1 cellular context compared by ENCODE assay signal in the genomic region with DNA sequence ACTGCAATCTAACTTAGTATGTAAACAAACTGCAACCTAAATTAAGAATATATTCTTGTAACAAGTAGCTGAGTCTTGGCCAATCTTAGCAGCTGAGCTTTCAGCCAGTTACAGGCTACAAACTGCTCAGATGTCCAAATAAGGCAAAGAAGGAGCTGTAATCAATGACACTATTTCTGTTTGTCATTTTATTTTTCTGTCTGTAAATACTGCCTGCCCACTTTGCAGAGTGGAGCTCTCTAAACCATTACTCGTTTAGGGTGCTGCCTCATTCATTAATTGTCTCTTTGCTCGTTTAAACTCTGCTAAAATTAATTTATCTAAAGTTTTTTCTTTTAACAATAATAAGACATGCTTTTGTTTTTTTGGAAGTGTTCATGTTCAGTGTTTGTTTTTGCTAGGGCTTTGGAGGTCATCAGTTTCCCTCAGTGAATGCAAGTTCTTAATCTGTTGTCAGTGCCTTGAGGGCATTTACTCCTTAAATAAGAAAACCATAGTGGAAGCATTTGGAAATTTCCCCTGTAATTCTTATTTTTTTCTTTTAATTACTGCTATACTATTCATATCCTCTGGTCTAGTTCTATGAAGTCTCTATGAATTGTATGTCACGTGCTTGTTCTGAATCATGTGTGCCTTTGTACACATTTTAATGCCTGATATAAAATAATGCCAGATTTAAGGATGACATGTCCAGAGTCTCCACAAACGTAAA.
TF ChIP-seq lines count a peak whose summit lies in the region.

No MANE protein-coding gene starts in this region.

TF ChIP-seq in GM23338, 12 proteins besides CTCF, POLR2A, EP300 and RAD21 (continued from another document):
- TF ChIP-seq, protein P1, sequence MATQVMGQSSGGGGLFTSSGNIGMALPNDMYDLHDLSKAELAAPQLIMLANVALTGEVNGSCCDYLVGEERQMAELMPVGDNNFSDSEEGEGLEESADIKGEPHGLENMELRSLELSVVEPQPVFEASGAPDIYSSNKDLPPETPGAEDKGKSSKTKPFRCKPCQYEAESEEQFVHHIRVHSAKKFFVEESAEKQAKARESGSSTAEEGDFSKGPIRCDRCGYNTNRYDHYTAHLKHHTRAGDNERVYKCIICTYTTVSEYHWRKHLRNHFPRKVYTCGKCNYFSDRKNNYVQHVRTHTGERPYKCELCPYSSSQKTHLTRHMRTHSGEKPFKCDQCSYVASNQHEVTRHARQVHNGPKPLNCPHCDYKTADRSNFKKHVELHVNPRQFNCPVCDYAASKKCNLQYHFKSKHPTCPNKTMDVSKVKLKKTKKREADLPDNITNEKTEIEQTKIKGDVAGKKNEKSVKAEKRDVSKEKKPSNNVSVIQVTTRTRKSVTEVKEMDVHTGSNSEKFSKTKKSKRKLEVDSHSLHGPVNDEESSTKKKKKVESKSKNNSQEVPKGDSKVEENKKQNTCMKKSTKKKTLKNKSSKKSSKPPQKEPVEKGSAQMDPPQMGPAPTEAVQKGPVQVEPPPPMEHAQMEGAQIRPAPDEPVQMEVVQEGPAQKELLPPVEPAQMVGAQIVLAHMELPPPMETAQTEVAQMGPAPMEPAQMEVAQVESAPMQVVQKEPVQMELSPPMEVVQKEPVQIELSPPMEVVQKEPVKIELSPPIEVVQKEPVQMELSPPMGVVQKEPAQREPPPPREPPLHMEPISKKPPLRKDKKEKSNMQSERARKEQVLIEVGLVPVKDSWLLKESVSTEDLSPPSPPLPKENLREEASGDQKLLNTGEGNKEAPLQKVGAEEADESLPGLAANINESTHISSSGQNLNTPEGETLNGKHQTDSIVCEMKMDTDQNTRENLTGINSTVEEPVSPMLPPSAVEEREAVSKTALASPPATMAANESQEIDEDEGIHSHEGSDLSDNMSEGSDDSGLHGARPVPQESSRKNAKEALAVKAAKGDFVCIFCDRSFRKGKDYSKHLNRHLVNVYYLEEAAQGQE (IDR thresholded peaks at IDR 0.05; ENCODE audit: unreplicated experiment): no peak
- no peak for TF ChIP-seq NANOG (IDR thresholded peaks at IDR 0.05; ENCODE audit: borderline replicate concordance)
